ENCODE assay signal across 11 cellular contexts in genomic region chr19:55545913-55546495, GRCh38. TPM values are rescaled to one million over a fixed set of nuclear protein-coding genes. Genes with fewer than 3 reads are reported as not detected.
A peak's percentile ranks its signal among the peaks of the same experiment; 100 is the strongest.
DNase-seq lines count a peak whose midpoint lies in the region; ATAC-seq, FAIRE-seq and TF ChIP-seq lines count a peak whose summit lies in the region.
"Had no signal": no experiment of that assay in that cellular context is flagged by ENCODE, and none has a peak within 500 bp of the region (broad histone marks: within the 10 kb centered on the region; RNA-seq: fewer than 3 reads in every experiment).

No MANE protein-coding gene starts in this region.

- H3K4me1 ChIP-seq in A549 = peaks cover 61% of the 10 kb centered on the region
- peaks cover 0 to 48% (median 29%) of the 10 kb centered on the region in 12 donors for H3K4me1 ChIP-seq in heart left ventricle

- H3K4me2 ChIP-seq in A549 = peak overlapping the region; percentile 82

- intact Hi-C loops in heart left ventricle (cut with DNase I) = loop anchor here in 4 of 10 donors (1.0 to 5.0 kb wide), 7 partner anchors 17 to 51 kb away; partner anchors contain the start of genes FIZ1 (in 2 of the 4) and ZNF579 (in 2 of the 4)

- TF ChIP-seq RAD21 in A549 (conservative IDR thresholded peaks at IDR 0.05 in 1 of 2, IDR thresholded peaks at IDR 0.05 in 1 of 2) = no peak

- TF ChIP-seq POLR2A in A549 (IDR thresholded peaks at IDR 0.05; ENCODE audit: low read length) (no peak), heart left ventricle (IDR thresholded peaks at IDR 0.05) (peak in 1 of 2 donors; percentile 66)

- no peak for TF ChIP-seq EP300 in A549 (IDR thresholded peaks at IDR 0.05)

- H3K4me3 ChIP-seq in A549 (no peak overlapping the region), heart left ventricle (peak overlapping the region in 8 of 12 donors; percentile 1 to 41 (median 31))

- CTCF ChIA-PET in A549 (lab: Yijun Ruan, JAX) = interaction anchor here (0.7 to 7.6 kb wide), 11 partner anchors 15 to 405 kb away, joined by 3 to 43 read pairs (median 7); partner anchors contain the start of gene ZNF865

- peaks cover 0 to 6% (median 0%) of the 10 kb centered on the region in 9 donors for H3K27me3 ChIP-seq in heart left ventricle

- H3K27ac ChIP-seq in A549 (peak overlapping the region; percentile 97 to 99), heart left ventricle (peak overlapping the region; percentile 85 to 96 (median 91))

- TF ChIP-seq CTCF in A549 (IDR thresholded peaks at IDR 0.05) (no peak), heart left ventricle (IDR thresholded peaks at IDR 0.05) (no peak)

- 91% methylated on average over 13 of the region's 14 CpGs for whole genome bisulfite sequencing in A549 (ENCODE audit: missing lambda C conversion rate)
- WGBS in heart left ventricle, 4 donors = 24 to 32% (median 24%) methylated on average over 14 of the region's 14 CpGs

- no peak for FAIRE-seq in A549 (lab: Jason Lieb, UNC)

- no peaks in the 10 kb centered on the region for H3K36me3 ChIP-seq in heart left ventricle

- POLR2A ChIA-PET in A549 (lab: Yijun Ruan, JAX) = interaction anchor here (4.7 kb wide), 1 partner anchor 54 kb away, joined by 44 read pairs; the partner anchor contains the start of genes FIZ1 and ZNF524

- no peak for DNase-seq in A549 (ENCODE audit: low read depth in 1 of 2, low spot score in 1 of 2)
- DNase-seq in heart left ventricle = peak; percentile 67 to 82 (median 71)
- DNase-seq in NCI-H2107 treated with DMSO at 0.1 percent for 48 hours (lab: John Stamatoyannopoulos, UW; ENCODE audit: unreplicated experiment) = no peak
- no peak for DNase-seq in COLO668 (lab: John Stamatoyannopoulos, UW; ENCODE audit: unreplicated experiment)
- DNase-seq: activated CD4-positive, alpha-beta memory T cell treated with anti-CD3 and anti-CD28 coated beads, Interleukin-2, amount 10 ng/mL, durations not matched to agents 7 days and 5 days; activated naive CD8-positive, alpha-beta T cell treated with anti-CD3 and anti-CD28 coated beads for 36 hours; NCI-H187 treated with DMSO at 0.1 percent for 48 hours; stimulated activated CD4-positive, alpha-beta T cell treated with anti-CD3 and anti-CD28 coated beads, Interleukin-12 subunit alpha, Interleukin-12 subunit beta, amount 100 ng/mL, for 4 hours; T-helper 17 cell had no signal

- ATAC-seq in A549 (no peak), heart left ventricle (peak; percentile 87 to 89 (median 89))
- ATAC-seq: stimulated activated effector memory CD8-positive, alpha-beta T cell treated with anti-CD3 and anti-CD28 coated beads, Interleukin-12 subunit alpha, Interleukin-12 subunit beta, amount 100 ng/mL, for 72 hours; T-helper 17 cell had no signal

- H3K9me3 ChIP-seq in A549 (no peaks in the 10 kb centered on the region), heart left ventricle (no peaks in the 10 kb centered on the region)

TF ChIP-seq in A549, 52 proteins besides CTCF, POLR2A, EP300 and RAD21:
- TF ChIP-seq BHLHE40 (IDR thresholded peaks at IDR 0.05; ENCODE audit: low read depth, low read length) = no peak
- no peak for TF ChIP-seq JUNB (IDR thresholded peaks at IDR 0.05)
TF ChIP-seq in A549: peak in this region for 0.

RNA-seq across cellular contexts. Expression of gene SBK3, which starts 0.7 kb away (rescaled TPM):
- polyA plus RNA-seq in A549 (2011; rRNA removed) (0.89 and 1.1 TPM in 2 replicates), A549 (2017; fragmentation: RNase III; extraction: RNeasy Plus Mini Kit Qiagen cat#74134 plus additional on column Dnase treatment) (0.92 to 1.2 TPM (median 1.1 TPM) in 3 replicates), heart left ventricle (10 to 100 TPM in 1 of 2 donors, 1 to 10 TPM in 1; 5.9 to 12.4 TPM)
- 1.3 and 2.3 TPM in 2 replicates for polyA plus RNA-seq in A549 (2012; cell fraction: cytosol; rRNA removed)
- polyA plus RNA-seq in A549 (2012; cell fraction: nucleus; rRNA removed) = 2.2 and 2.7 TPM in 2 replicates
- 0.58 and 0.78 TPM in 2 replicates for polyA minus RNA-seq in A549 (2011; rRNA and poly(A)+ RNA removed)
- total RNA-seq in heart left ventricle = 10 to 100 TPM in 3 of 9 donors, 1 to 10 TPM in 6; 2.4 to 14.3 (median 7.5) TPM
- total RNA-seq: A673; activated CD4-positive, alpha-beta memory T cell treated with anti-CD3 and anti-CD28 coated beads, Interleukin-2, amount 10 ng/mL, durations not matched to agents 7 days and 5 days; activated naive CD8-positive, alpha-beta T cell treated with anti-CD3 and anti-CD28 coated beads for 36 hours; T-helper 17 cell had no signal

RNA-seq across cellular contexts. Expression of gene SBK2, which starts 9.1 kb away (rescaled TPM):
- 0.65 and 0.89 TPM in 2 replicates for polyA plus RNA-seq in A549 (2011; rRNA removed)
- 4.5 and 8.7 TPM in 2 replicates for polyA plus RNA-seq in A549 (2012; cell fraction: cytosol; rRNA removed)
- polyA plus RNA-seq in A549 (2012; cell fraction: nucleus; rRNA removed) = 9.2 and 13.9 TPM in 2 replicates
- 1.1 to 1.6 TPM (median 1.2 TPM) in 3 replicates for polyA plus RNA-seq in A549 (2017; fragmentation: RNase III; extraction: RNeasy Plus Mini Kit Qiagen cat#74134 plus additional on column Dnase treatment)
- polyA minus RNA-seq in A549 (2011; rRNA and poly(A)+ RNA removed) = 0.58 and 0.68 TPM in 2 replicates
- 1 to 10 TPM in 7 of 9 donors, under 1 TPM in 2; 0.68 to 2.6 (median 2.1) TPM for total RNA-seq in heart left ventricle
- polyA plus RNA-seq in heart left ventricle = 10 to 100 TPM in 1 of 2 donors, under 1 TPM in 1; 0.80 to 12.6 TPM
- total RNA-seq: A673; activated CD4-positive, alpha-beta memory T cell treated with anti-CD3 and anti-CD28 coated beads, Interleukin-2, amount 10 ng/mL, durations not matched to agents 7 days and 5 days; activated naive CD8-positive, alpha-beta T cell treated with anti-CD3 and anti-CD28 coated beads for 36 hours; T-helper 17 cell had no signal

RNA-seq across cellular contexts. Expression of gene ZNF579, which starts 34.6 kb away (rescaled TPM):
- polyA plus RNA-seq in A549 (2011; rRNA removed) (4.2 and 6.5 TPM in 2 replicates), A549 (2017; fragmentation: RNase III; extraction: RNeasy Plus Mini Kit Qiagen cat#74134 plus additional on column Dnase treatment) (16.2 to 17.0 TPM (median 16.2 TPM) in 3 replicates), heart left ventricle (10 to 100 TPM in 1 of 2 donors, 1 to 10 TPM in 1; 7.9 to 10.9 TPM)
- polyA plus RNA-seq in A549 (2012; cell fraction: cytosol; rRNA removed) = 12.2 and 16.1 TPM in 2 replicates
- 45.5 and 51.1 TPM in 2 replicates for polyA plus RNA-seq in A549 (2012; cell fraction: nucleus; rRNA removed)
- 11.4 and 12.8 TPM in 2 replicates for polyA minus RNA-seq in A549 (2011; rRNA and poly(A)+ RNA removed)
- total RNA-seq in heart left ventricle = 10 to 100 TPM in 4 of 9 donors, 1 to 10 TPM in 5; 5.4 to 13.9 (median 9.8) TPM

RNA-seq across cellular contexts. Expression of gene FIZ1, which starts 53.3 kb away (rescaled TPM):
- polyA plus RNA-seq in A549 (2011; rRNA removed) (10.3 and 10.4 TPM in 2 replicates), A549 (2017; fragmentation: RNase III; extraction: RNeasy Plus Mini Kit Qiagen cat#74134 plus additional on column Dnase treatment) (15.7 to 18.0 TPM (median 16.9 TPM) in 3 replicates), heart left ventricle (10 to 100 TPM in 1 of 2 donors, 1 to 10 TPM in 1; 10.0 to 16.7 TPM)
- polyA plus RNA-seq in A549 (2012; cell fraction: cytosol; rRNA removed) = 11.8 and 16.0 TPM in 2 replicates
- polyA plus RNA-seq in A549 (2012; cell fraction: nucleus; rRNA removed) = 20.4 and 23.1 TPM in 2 replicates
- 7.9 and 10.2 TPM in 2 replicates for polyA minus RNA-seq in A549 (2011; rRNA and poly(A)+ RNA removed)
- 10 to 100 TPM; 11.2 to 15.4 (median 12.9) TPM for total RNA-seq in heart left ventricle

RNA-seq across cellular contexts. Expression of gene ZNF524, which starts 54.1 kb away (rescaled TPM):
- polyA plus RNA-seq in A549 (2011; rRNA removed) (5.0 and 6.4 TPM in 2 replicates), A549 (2017; fragmentation: RNase III; extraction: RNeasy Plus Mini Kit Qiagen cat#74134 plus additional on column Dnase treatment) (9.3 to 9.7 TPM (median 9.7 TPM) in 3 replicates), heart left ventricle (10 to 100 TPM; 30.6 to 33.9 TPM)
- polyA plus RNA-seq in A549 (2012; cell fraction: cytosol; rRNA removed) = 13.9 and 21.7 TPM in 2 replicates
- polyA plus RNA-seq in A549 (2012; cell fraction: nucleus; rRNA removed) = 13.3 and 22.6 TPM in 2 replicates
- polyA minus RNA-seq in A549 (2011; rRNA and poly(A)+ RNA removed) = 2.1 and 2.5 TPM in 2 replicates
- 10 to 100 TPM; 11.0 to 34.7 (median 16.5) TPM for total RNA-seq in heart left ventricle

Comparison
In these comparisons a context has a peak if more than half of its experiments do, and no peak if none do; other contexts are left out.
1. ATAC-seq: peak in heart left ventricle (4 of 4); none in A549 (0 of 2).
2. DNase-seq: peak in heart left ventricle (5 of 5); none in A549 (0 of 2), NCI-H2107 treated with DMSO at 0.1 percent for 48 hours (single experiment) and COLO668 (single experiment).